Comparison of ENCODE assay signal across 1 cellular context in the genomic region with DNA sequence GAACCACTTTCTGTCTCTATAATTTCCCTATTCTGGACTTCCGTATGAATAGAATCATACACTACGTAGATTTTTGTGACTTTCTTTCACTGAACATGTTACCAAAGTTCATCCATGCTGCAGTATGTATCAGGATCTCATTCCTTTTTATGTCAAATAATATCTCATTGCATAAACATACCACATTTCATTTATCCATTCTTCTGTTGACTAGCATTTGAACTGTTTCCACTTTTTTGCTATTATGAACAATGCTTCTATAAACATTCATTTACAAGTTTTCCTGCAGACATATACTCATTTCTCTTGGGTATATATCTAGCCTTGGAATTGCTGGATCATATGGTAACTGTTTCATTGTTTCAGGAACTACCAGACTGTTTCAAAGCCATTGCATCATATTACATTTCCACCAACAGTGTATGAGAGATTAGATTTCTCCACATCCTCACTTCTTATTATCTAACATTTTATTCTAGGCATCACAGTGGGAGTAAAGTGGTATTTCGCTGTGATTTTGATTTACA.
A peak's percentile ranks its signal among the peaks of the same experiment; 100 is the strongest.
TF ChIP-seq lines count a peak whose summit lies in the region.

No MANE protein-coding gene starts in this region.

TF ChIP-seq in K562, 482 proteins besides CTCF, POLR2A, EP300 and RAD21 (continued from another document and continues in another):
- TF ChIP-seq, protein P1, sequence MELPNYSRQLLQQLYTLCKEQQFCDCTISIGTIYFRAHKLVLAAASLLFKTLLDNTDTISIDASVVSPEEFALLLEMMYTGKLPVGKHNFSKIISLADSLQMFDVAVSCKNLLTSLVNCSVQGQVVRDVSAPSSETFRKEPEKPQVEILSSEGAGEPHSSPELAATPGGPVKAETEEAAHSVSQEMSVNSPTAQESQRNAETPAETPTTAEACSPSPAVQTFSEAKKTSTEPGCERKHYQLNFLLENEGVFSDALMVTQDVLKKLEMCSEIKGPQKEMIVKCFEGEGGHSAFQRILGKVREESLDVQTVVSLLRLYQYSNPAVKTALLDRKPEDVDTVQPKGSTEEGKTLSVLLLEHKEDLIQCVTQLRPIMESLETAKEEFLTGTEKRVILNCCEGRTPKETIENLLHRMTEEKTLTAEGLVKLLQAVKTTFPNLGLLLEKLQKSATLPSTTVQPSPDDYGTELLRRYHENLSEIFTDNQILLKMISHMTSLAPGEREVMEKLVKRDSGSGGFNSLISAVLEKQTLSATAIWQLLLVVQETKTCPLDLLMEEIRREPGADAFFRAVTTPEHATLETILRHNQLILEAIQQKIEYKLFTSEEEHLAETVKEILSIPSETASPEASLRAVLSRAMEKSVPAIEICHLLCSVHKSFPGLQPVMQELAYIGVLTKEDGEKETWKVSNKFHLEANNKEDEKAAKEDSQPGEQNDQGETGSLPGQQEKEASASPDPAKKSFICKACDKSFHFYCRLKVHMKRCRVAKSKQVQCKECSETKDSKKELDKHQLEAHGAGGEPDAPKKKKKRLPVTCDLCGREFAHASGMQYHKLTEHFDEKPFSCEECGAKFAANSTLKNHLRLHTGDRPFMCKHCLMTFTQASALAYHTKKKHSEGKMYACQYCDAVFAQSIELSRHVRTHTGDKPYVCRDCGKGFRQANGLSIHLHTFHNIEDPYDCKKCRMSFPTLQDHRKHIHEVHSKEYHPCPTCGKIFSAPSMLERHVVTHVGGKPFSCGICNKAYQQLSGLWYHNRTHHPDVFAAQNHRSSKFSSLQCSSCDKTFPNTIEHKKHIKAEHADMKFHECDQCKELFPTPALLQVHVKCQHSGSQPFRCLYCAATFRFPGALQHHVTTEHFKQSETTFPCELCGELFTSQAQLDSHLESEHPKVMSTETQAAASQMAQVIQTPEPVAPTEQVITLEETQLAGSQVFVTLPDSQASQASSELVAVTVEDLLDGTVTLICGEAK (IDR thresholded peaks at IDR 0.05): 0 out of 2 replicates have a peak, but pooled peaks have one; percentile 12
- TF ChIP-seq, protein P1 (CRISPR knock-in tag; IDR thresholded peaks at IDR 0.05): no peak
- TF ChIP-seq RCOR1 (IDR thresholded peaks at IDR 0.05; ENCODE audit: borderline replicate concordance in 1 of 2, low read depth in 2 of 2, low read length in 2 of 2): peak in 1 of 2 experiments; percentile 98; a peak in 2 of 4 replicates
- TF ChIP-seq POLR2H (tag; IDR thresholded peaks at IDR 0.05; ENCODE audit: low read depth): peak; percentile 61; the same call in 1 of the 2 replicates
- peak; percentile 76 for TF ChIP-seq BACH1 (tag; IDR thresholded peaks at IDR 0.05)
- TF ChIP-seq, protein P2, sequence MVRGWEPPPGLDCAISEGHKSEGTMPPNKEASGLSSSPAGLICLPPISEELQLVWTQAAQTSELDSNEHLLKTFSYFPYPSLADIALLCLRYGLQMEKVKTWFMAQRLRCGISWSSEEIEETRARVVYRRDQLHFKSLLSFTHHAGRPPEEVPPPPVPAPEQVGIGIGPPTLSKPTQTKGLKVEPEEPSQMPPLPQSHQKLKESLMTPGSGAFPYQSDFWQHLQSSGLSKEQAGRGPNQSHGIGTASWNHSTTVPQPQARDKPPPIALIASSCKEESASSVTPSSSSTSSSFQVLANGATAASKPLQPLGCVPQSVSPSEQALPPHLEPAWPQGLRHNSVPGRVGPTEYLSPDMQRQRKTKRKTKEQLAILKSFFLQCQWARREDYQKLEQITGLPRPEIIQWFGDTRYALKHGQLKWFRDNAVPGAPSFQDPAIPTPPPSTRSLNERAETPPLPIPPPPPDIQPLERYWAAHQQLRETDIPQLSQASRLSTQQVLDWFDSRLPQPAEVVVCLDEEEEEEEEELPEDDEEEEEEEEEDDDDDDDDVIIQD (CRISPR knock-in tag; IDR thresholded peaks at IDR 0.05): no peak
- TF ChIP-seq, protein P3, sequence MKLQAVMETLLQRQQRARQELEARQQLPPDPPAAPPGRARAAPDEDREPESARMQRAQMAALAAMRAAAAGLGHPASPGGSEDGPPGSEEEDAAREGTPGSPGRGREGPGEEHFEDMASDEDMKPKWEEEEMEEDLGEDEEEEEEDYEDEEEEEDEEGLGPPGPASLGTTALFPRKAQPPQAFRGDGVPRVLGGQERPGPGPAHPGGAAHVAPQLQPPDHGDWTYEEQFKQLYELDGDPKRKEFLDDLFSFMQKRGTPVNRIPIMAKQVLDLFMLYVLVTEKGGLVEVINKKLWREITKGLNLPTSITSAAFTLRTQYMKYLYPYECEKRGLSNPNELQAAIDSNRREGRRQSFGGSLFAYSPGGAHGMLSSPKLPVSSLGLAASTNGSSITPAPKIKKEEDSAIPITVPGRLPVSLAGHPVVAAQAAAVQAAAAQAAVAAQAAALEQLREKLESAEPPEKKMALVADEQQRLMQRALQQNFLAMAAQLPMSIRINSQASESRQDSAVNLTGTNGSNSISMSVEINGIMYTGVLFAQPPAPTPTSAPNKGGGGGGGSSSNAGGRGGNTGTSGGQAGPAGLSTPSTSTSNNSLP (IDR thresholded peaks at IDR 0.05; ENCODE audit: borderline replicate concordance, low read depth, low read length): no peak
- TF ChIP-seq, protein P4, sequence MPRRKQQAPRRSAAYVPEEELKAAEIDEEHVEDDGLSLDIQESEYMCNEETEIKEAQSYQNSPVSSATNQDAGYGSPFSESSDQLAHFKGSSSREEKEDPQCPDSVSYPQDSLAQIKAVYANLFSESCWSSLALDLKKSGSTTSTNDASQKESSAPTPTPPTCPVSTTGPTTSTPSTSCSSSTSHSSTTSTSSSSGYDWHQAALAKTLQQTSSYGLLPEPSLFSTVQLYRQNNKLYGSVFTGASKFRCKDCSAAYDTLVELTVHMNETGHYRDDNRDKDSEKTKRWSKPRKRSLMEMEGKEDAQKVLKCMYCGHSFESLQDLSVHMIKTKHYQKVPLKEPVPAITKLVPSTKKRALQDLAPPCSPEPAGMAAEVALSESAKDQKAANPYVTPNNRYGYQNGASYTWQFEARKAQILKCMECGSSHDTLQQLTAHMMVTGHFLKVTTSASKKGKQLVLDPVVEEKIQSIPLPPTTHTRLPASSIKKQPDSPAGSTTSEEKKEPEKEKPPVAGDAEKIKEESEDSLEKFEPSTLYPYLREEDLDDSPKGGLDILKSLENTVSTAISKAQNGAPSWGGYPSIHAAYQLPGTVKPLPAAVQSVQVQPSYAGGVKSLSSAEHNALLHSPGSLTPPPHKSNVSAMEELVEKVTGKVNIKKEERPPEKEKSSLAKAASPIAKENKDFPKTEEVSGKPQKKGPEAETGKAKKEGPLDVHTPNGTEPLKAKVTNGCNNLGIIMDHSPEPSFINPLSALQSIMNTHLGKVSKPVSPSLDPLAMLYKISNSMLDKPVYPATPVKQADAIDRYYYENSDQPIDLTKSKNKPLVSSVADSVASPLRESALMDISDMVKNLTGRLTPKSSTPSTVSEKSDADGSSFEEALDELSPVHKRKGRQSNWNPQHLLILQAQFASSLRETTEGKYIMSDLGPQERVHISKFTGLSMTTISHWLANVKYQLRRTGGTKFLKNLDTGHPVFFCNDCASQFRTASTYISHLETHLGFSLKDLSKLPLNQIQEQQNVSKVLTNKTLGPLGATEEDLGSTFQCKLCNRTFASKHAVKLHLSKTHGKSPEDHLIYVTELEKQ (CRISPR knock-in tag; IDR thresholded peaks at IDR 0.05): peak; percentile 82
- TF ChIP-seq, protein P5, sequence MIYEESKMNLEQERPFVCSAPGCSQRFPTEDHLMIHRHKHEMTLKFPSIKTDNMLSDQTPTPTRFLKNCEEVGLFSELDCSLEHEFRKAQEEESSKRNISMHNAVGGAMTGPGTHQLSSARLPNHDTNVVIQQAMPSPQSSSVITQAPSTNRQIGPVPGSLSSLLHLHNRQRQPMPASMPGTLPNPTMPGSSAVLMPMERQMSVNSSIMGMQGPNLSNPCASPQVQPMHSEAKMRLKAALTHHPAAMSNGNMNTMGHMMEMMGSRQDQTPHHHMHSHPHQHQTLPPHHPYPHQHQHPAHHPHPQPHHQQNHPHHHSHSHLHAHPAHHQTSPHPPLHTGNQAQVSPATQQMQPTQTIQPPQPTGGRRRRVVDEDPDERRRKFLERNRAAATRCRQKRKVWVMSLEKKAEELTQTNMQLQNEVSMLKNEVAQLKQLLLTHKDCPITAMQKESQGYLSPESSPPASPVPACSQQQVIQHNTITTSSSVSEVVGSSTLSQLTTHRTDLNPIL (CRISPR knock-in tag; IDR thresholded peaks at IDR 0.05): 0 out of 2 replicates have a peak, but pooled peaks have one; percentile 36
- TF ChIP-seq RHOXF2B (CRISPR knock-in tag; conservative IDR thresholded peaks at IDR 0.05): 0 out of 2 replicates have a peak, but pooled peaks have one; percentile 46
- TF ChIP-seq, protein P6, sequence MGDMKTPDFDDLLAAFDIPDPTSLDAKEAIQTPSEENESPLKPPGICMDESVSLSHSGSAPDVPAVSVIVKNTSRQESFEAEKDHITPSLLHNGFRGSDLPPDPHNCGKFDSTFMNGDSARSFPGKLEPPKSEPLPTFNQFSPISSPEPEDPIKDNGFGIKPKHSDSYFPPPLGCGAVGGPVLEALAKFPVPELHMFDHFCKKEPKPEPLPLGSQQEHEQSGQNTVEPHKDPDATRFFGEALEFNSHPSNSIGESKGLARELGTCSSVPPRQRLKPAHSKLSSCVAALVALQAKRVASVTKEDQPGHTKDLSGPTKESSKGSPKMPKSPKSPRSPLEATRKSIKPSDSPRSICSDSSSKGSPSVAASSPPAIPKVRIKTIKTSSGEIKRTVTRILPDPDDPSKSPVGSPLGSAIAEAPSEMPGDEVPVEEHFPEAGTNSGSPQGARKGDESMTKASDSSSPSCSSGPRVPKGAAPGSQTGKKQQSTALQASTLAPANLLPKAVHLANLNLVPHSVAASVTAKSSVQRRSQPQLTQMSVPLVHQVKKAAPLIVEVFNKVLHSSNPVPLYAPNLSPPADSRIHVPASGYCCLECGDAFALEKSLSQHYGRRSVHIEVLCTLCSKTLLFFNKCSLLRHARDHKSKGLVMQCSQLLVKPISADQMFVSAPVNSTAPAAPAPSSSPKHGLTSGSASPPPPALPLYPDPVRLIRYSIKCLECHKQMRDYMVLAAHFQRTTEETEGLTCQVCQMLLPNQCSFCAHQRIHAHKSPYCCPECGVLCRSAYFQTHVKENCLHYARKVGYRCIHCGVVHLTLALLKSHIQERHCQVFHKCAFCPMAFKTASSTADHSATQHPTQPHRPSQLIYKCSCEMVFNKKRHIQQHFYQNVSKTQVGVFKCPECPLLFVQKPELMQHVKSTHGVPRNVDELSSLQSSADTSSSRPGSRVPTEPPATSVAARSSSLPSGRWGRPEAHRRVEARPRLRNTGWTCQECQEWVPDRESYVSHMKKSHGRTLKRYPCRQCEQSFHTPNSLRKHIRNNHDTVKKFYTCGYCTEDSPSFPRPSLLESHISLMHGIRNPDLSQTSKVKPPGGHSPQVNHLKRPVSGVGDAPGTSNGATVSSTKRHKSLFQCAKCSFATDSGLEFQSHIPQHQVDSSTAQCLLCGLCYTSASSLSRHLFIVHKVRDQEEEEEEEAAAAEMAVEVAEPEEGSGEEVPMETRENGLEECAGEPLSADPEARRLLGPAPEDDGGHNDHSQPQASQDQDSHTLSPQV (IDR thresholded peaks at IDR 0.05): peak; percentile 79
- TF ChIP-seq, protein P7, sequence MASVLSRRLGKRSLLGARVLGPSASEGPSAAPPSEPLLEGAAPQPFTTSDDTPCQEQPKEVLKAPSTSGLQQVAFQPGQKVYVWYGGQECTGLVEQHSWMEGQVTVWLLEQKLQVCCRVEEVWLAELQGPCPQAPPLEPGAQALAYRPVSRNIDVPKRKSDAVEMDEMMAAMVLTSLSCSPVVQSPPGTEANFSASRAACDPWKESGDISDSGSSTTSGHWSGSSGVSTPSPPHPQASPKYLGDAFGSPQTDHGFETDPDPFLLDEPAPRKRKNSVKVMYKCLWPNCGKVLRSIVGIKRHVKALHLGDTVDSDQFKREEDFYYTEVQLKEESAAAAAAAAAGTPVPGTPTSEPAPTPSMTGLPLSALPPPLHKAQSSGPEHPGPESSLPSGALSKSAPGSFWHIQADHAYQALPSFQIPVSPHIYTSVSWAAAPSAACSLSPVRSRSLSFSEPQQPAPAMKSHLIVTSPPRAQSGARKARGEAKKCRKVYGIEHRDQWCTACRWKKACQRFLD (CRISPR knock-in tag; IDR thresholded peaks at IDR 0.05): peak; percentile 82; the same call in 1 of the 2 replicates
- TF ChIP-seq SMAD3 (CRISPR knock-in tag; conservative IDR thresholded peaks at IDR 0.05): peak; percentile 88
- TF ChIP-seq ZNF584 (CRISPR knock-in tag; IDR thresholded peaks at IDR 0.05; ENCODE audit: low read depth): peak; percentile 96
- TF ChIP-seq ARNT (IDR thresholded peaks at IDR 0.05): 0 out of 4 replicates have a peak, but pooled peaks of 1 of the 2 experiments have one; percentile 40
- TF ChIP-seq GTF2A2 (tag; IDR thresholded peaks at IDR 0.05): peak; percentile 83
- TF ChIP-seq ZNF583 (CRISPR knock-in tag; IDR thresholded peaks at IDR 0.05): peak; percentile 88
- 0 out of 2 replicates have a peak, but pooled peaks have one; percentile 19 for TF ChIP-seq RBFOX2 (IDR thresholded peaks at IDR 0.05; ENCODE audit: low read depth, low read length)
- TF ChIP-seq SLC30A9 (CRISPR knock-in tag; IDR thresholded peaks at IDR 0.05): no peak
- TF ChIP-seq, protein P8, sequence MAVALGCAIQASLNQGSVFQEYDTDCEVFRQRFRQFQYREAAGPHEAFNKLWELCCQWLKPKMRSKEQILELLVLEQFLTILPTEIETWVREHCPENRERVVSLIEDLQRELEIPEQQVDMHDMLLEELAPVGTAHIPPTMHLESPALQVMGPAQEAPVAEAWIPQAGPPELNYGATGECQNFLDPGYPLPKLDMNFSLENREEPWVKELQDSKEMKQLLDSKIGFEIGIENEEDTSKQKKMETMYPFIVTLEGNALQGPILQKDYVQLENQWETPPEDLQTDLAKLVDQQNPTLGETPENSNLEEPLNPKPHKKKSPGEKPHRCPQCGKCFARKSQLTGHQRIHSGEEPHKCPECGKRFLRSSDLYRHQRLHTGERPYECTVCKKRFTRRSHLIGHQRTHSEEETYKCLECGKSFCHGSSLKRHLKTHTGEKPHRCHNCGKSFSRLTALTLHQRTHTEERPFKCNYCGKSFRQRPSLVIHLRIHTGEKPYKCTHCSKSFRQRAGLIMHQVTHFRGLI (CRISPR knock-in tag; IDR thresholded peaks at IDR 0.05): peak; percentile 90
- peak; percentile 92 for TF ChIP-seq CEBPG (CRISPR knock-in tag; IDR thresholded peaks at IDR 0.05)
- peak; percentile 93 to 99 for TF ChIP-seq CEBPG (tag; conservative IDR thresholded peaks at IDR 0.05 in 1 of 2, IDR thresholded peaks at IDR 0.05 in 1 of 2)
- TF ChIP-seq ZNF586 (CRISPR knock-in tag; conservative IDR thresholded peaks at IDR 0.05): no peak
